In the genomic region with DNA sequence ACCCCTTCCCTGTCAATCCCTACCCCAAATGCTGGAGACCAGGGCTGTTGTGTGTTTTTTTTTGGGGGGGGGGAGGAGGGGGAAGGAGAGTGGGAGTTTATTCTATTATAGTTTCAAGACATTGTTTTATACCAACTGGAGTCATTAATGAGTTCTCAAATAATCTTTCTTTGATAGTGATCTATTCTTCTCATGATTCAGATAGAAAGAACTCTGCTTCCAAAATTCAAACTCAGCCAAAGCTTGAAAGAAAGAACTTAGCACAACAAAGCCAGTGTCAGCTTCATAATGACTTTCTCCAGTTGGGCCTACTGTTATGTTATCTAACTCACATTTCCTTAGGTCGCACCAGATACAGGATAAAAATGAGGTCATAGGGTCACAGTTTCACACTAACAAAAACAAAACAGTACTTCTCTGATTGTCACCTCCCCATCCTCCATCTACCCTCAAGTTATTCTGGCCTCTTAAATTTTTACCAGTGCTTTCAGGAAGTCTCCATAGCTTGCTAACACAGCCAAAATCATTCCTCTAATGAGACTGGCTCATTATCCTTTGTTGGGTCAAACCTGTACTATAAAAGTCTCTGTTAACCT, we compare ENCODE assay signal across 17 cellular contexts. TPM values are rescaled to one million over a fixed set of nuclear protein-coding genes. Genes with fewer than 3 reads are reported as not detected.
DNase-seq lines count a peak whose midpoint lies in the region; ATAC-seq, FAIRE-seq and TF ChIP-seq lines count a peak whose summit lies in the region.
"Had no signal": no experiment of that assay in that cellular context is flagged by ENCODE, and none has a peak within 500 bp of the region (broad histone marks: within the 10 kb centered on the region; RNA-seq: fewer than 3 reads in every experiment).

No MANE protein-coding gene starts in this region.

- DNase-seq in HepG2 (ENCODE audit: low spot score) (no peak), right lobe of liver (no peak), K562 (ENCODE audit: extremely low read depth in 1 of 4, low spot score in 3 of 4) (peak in 1 of 4 experiments; percentile 37), mesendoderm (peak; percentile 69), NCI-H2196 (lab: John Stamatoyannopoulos, UW; ENCODE audit: unreplicated experiment) (no peak), putamen (ENCODE audit: low spot score) (no peak)
- DNase-seq in stimulated activated naive B cell treated with anti-CD40 and anti-IgM and Interleukin-4, amounts not matched to agents 10 μg/mL and 1 μg/mL and 100 μg/mL, for 72 hours, result no peak
- DNase-seq: AML-193; Calu3; CD4-positive, CD25-positive, alpha-beta regulatory T cell; DMS 273 treated with DMSO at 0.1 percent for 48 hours; GM23248 had no signal

- BruUV-seq in HepG2 (replicated peaks; lab: Mats Ljungman, UMichigan) (no TSS peak), K562 (replicated peaks; lab: Mats Ljungman, UMichigan) (no TSS peak)

- TF ChIP-seq EP300 in HepG2 (IDR thresholded peaks at IDR 0.05; ENCODE audit: low read depth in 2 of 2, low read length in 2 of 2), result no peak
- TF ChIP-seq EP300 in HepG2 (CRISPR knock-in tag; IDR thresholded peaks at IDR 0.05; ENCODE audit: borderline replicate concordance), result no peak
- TF ChIP-seq EP300 in K562 (IDR thresholded peaks at IDR 0.05; ENCODE audit: low read length), result peak; percentile 36; the same call in 1 of the 2 replicates

- H3K4me3 ChIP-seq in HepG2 (replicated peaks in 1 of 3; ENCODE audit: insufficient read depth in 1 of 3, low read depth in 2 of 3, low read length in 3 of 3) (no peak overlapping the region), right lobe of liver (no peak overlapping the region), K562 (no peak overlapping the region), mesendoderm (ENCODE audit: low read length) (no peak overlapping the region)
- H3K4me3 ChIP-seq: BLaER1 treated with 17β-estradiol and CSF1 and Interleukin-3, amounts not matched to agents 10 nM and 100 nM; GM12878; GM23248; HAP-1 had no signal

- no peaks in the 10 kb centered on the region for H3K79me2 ChIP-seq in HepG2 (ENCODE audit: insufficient read depth, low read length)
- no peaks in the 10 kb centered on the region for H3K79me2 ChIP-seq in K562 (ENCODE audit: control insufficient read depth, insufficient read depth, low read length)
- no peaks in the 10 kb centered on the region for H3K79me2 ChIP-seq in mesendoderm (ENCODE audit: control insufficient read depth, insufficient read depth, low read length)

- CTCF ChIA-PET in HepG2 (lab: Yijun Ruan, JAX; ENCODE audit: low intra/inter-chr PET ratio, low total read pairs) (no interaction called here), K562 (lab: Yijun Ruan, JAX; ENCODE audit: low intra/inter-chr PET ratio) (no interaction called here)

- H4K8ac ChIP-seq in mesendoderm (ENCODE audit: low read depth, low read length), result no peak overlapping the region

- H2BK15ac ChIP-seq in mesendoderm (replicated peaks; ENCODE audit: low read depth), result no peak overlapping the region

- in situ Hi-C loops in HepG2 (cut with HindIII; ENCODE audit: extremely low pct_ligation_motif_present, low pct_unique_long_range_greater_than_20kb) (no loop called here), K562 (cut with MboI) (no loop called here)

- no peaks in the 10 kb centered on the region for H3K9me3 Mint-ChIP-seq in stimulated activated naive B cell treated with anti-CD40 and anti-IgM and Interleukin-4, amounts not matched to agents 10 μg/mL and 1 μg/mL and 100 μg/mL, for 72 hours
- H3K9me3 Mint-ChIP-seq: CD4-positive, CD25-positive, alpha-beta regulatory T cell had no signal

- no peaks in the 10 kb centered on the region for H3K36me3 ChIP-seq in HepG2 (replicated peaks in 1 of 2; ENCODE audit: control insufficient read depth in 1 of 2, insufficient read depth in 2 of 2, low read length in 2 of 2)
- H3K36me3 ChIP-seq in right lobe of liver, result no peaks in the 10 kb centered on the region
- no peaks in the 10 kb centered on the region for H3K36me3 ChIP-seq in K562 (ENCODE audit: control insufficient read depth, insufficient read depth, low read length)
- H3K36me3 ChIP-seq in mesendoderm (ENCODE audit: control insufficient read depth, insufficient read depth, low read length), result no peaks in the 10 kb centered on the region
- H3K36me3 ChIP-seq: BLaER1 treated with 17β-estradiol and CSF1 and Interleukin-3, amounts not matched to agents 10 nM and 100 nM; HAP-1 had no signal

- POLR2A ChIA-PET in HepG2 (lab: Yijun Ruan, JAX) (no interaction called here), K562 (lab: Yijun Ruan, JAX) (interaction anchor here (0.8 kb wide), 1 partner anchor 9 kb away, joined by 4 read pairs; no protein-coding TSS in a partner anchor)

- H3K4ac ChIP-seq in mesendoderm (ENCODE audit: low read depth, low read length), result no peak overlapping the region

- H2AFZ ChIP-seq in HepG2 (ENCODE audit: low read length), result no peak overlapping the region
- H2AFZ ChIP-seq in K562 (ENCODE audit: low read depth, low read length), result peak overlapping the region; percentile 47; the same call in 1 of the 2 replicates
- H2AFZ ChIP-seq: GM23248 had no signal

- H3K4me1 Mint-ChIP-seq in stimulated activated naive B cell treated with anti-CD40 and anti-IgM and Interleukin-4, amounts not matched to agents 10 μg/mL and 1 μg/mL and 100 μg/mL, for 72 hours, result peaks cover 6 to 8% of the 10 kb centered on the region in 2 donors

- peaks cover 25 to 42% of the 10 kb centered on the region in 2 donors for H3K27me3 Mint-ChIP-seq in stimulated activated naive B cell treated with anti-CD40 and anti-IgM and Interleukin-4, amounts not matched to agents 10 μg/mL and 1 μg/mL and 100 μg/mL, for 72 hours

- peaks cover 2 to 13% of the 10 kb centered on the region in 2 experiments; a peak in 4 of 5 replicates for H3K27me3 ChIP-seq in HepG2 (ENCODE audit: control insufficient read depth in 1 of 2, insufficient read depth in 2 of 2, low read length in 2 of 2)
- peaks cover 0 to 8% of the 10 kb centered on the region in 2 donors for H3K27me3 ChIP-seq in right lobe of liver
- peaks cover 0 to 8% of the 10 kb centered on the region in 2 experiments; a peak in 2 of 5 replicates for H3K27me3 ChIP-seq in K562 (ENCODE audit: control insufficient read depth in 2 of 2, insufficient read depth in 2 of 2, low read length in 2 of 2)
- H3K27me3 ChIP-seq in mesendoderm (ENCODE audit: insufficient read depth, low read length, poor library complexity), result no peaks in the 10 kb centered on the region
- H3K27me3 ChIP-seq: BLaER1 treated with 17β-estradiol and CSF1 and Interleukin-3, amounts not matched to agents 10 nM and 100 nM had no signal

- H3K9ac ChIP-seq in HepG2 (ENCODE audit: insufficient read depth, low read depth, low read length) (no peak overlapping the region), K562 (ENCODE audit: insufficient read depth in 1 of 2, low read depth in 2 of 2, low read length in 2 of 2) (no peak overlapping the region), mesendoderm (ENCODE audit: low read length) (no peak overlapping the region)
- H3K9ac ChIP-seq: BLaER1 treated with 17β-estradiol and CSF1 and Interleukin-3, amounts not matched to agents 10 nM and 100 nM; GM23248 had no signal

- H3K4me1 ChIP-seq in HepG2 (ENCODE audit: insufficient read depth, low read length), result no peaks in the 10 kb centered on the region
- peaks cover 0 to 3% (median 0%) of the 10 kb centered on the region in 4 donors for H3K4me1 ChIP-seq in right lobe of liver
- H3K4me1 ChIP-seq in K562 (replicated peaks in 1 of 2; ENCODE audit: control insufficient read depth in 2 of 2, insufficient read depth in 2 of 2, low read length in 2 of 2), result peaks cover 11 to 12% of the 10 kb centered on the region in 2 experiments; a peak in 3 of 5 replicates
- no peaks in the 10 kb centered on the region for H3K4me1 ChIP-seq in mesendoderm (ENCODE audit: control insufficient read depth, low read depth, low read length)
- H3K4me1 ChIP-seq: HAP-1 had no signal

- no peak overlapping the region for H3K27ac Mint-ChIP-seq in stimulated activated naive B cell treated with anti-CD40 and anti-IgM and Interleukin-4, amounts not matched to agents 10 μg/mL and 1 μg/mL and 100 μg/mL, for 72 hours
- H3K27ac Mint-ChIP-seq: CD4-positive, CD25-positive, alpha-beta regulatory T cell had no signal

- H3K56ac ChIP-seq in mesendoderm (ENCODE audit: low read length), result no peak overlapping the region

- no peaks in the 10 kb centered on the region for H3K79me1 ChIP-seq in mesendoderm (ENCODE audit: low read length)

- H3K23ac ChIP-seq in mesendoderm (ENCODE audit: low read length), result no peak overlapping the region

- TF ChIP-seq RAD21 in HepG2 (CRISPR knock-in tag; IDR thresholded peaks at IDR 0.05), result no peak
- TF ChIP-seq RAD21 in K562 (CRISPR knock-in tag; conservative IDR thresholded peaks at IDR 0.05 in 1 of 2, IDR thresholded peaks at IDR 0.05 in 1 of 2), result no peak

- H3K27ac ChIP-seq in HepG2 (ENCODE audit: extremely low read length, insufficient read depth, low read length), result no peak overlapping the region
- H3K27ac ChIP-seq in right lobe of liver, result no peak overlapping the region
- H3K27ac ChIP-seq in K562 (ENCODE audit: extremely low read depth, low read depth, low read length), result peak overlapping the region; percentile 41; the same call in 1 of the 3 replicates
- no peak overlapping the region for H3K27ac ChIP-seq in mesendoderm (ENCODE audit: low read depth, low read length)
- H3K27ac ChIP-seq: 22Rv1; BLaER1 treated with 17β-estradiol and CSF1 and Interleukin-3, amounts not matched to agents 10 nM and 100 nM; GM23248 had no signal

- WGBS in HepG2 (ENCODE audit: low lambda C conversion rate), result 0% methylated on average over 1 of the region's 1 CpG
- 38% methylated on average over 1 of the region's 1 CpG for WGBS in right lobe of liver (ENCODE audit: insufficient coverage, low coverage, low lambda C conversion rate, missing lambda C conversion rate)
- WGBS in K562 (ENCODE audit: insufficient coverage, low coverage, missing lambda C conversion rate), result 0% methylated on average over 1 of the region's 1 CpG
- WGBS in mesendoderm (ENCODE audit: extremely low coverage, insufficient coverage, low lambda C conversion rate), result no CpG with 5 or more reads among the region's 1 CpG

- no peaks in the 10 kb centered on the region for H3K9me1 ChIP-seq in K562 (ENCODE audit: control insufficient read depth, insufficient read depth, low read length)

- FAIRE-seq in HepG2 (lab: Jason Lieb, UNC), result no peak
- FAIRE-seq in K562 (lab: Jason Lieb, UNC), result no peak
- FAIRE-seq: GM12878, GM18507 had no signal

- no peaks in the 10 kb centered on the region for H3K36me3 Mint-ChIP-seq in stimulated activated naive B cell treated with anti-CD40 and anti-IgM and Interleukin-4, amounts not matched to agents 10 μg/mL and 1 μg/mL and 100 μg/mL, for 72 hours
- H3K36me3 Mint-ChIP-seq: CD4-positive, CD25-positive, alpha-beta regulatory T cell had no signal

- H3K4me2 ChIP-seq in HepG2 (ENCODE audit: low read depth, low read length), result no peak overlapping the region
- peak overlapping the region; percentile 23; the same call in 1 of the 2 replicates for H3K4me2 ChIP-seq in K562 (ENCODE audit: insufficient read depth, low read length)
- no peak overlapping the region for H3K4me2 ChIP-seq in mesendoderm (ENCODE audit: low read length)
- H3K4me2 ChIP-seq: BLaER1 treated with 17β-estradiol and CSF1 and Interleukin-3, amounts not matched to agents 10 nM and 100 nM had no signal

- intact Hi-C loops in HepG2 (cut with micrococcal nuclease; ENCODE audit: unreplicated experiment) (no loop called here), right lobe of liver (cut with DNase I) (no loop called here), K562 (cut with micrococcal nuclease) (loop anchor here (10.0 kb wide), 1 partner anchor 259 kb away; no protein-coding TSS in a partner anchor)

- no peak overlapping the region for H2BK5ac ChIP-seq in mesendoderm (ENCODE audit: low read length)

- H2BK120ac ChIP-seq in mesendoderm (ENCODE audit: low read depth, low read length), result no peak overlapping the region

- H2AK5ac ChIP-seq in mesendoderm (ENCODE audit: low read length), result no peak overlapping the region

- ATAC-seq in HepG2, result no peak
- ATAC-seq in right lobe of liver, result no peak
- peak; percentile 21; the same call in 1 of the 3 replicates for ATAC-seq in K562
- no peak for ATAC-seq in stimulated activated naive B cell treated with anti-CD40 and anti-IgM and Interleukin-4, amounts not matched to agents 10 μg/mL and 1 μg/mL and 100 μg/mL, for 72 hours (replicated peaks)
- ATAC-seq: GM12878 had no signal

- H3K4me3 Mint-ChIP-seq in stimulated activated naive B cell treated with anti-CD40 and anti-IgM and Interleukin-4, amounts not matched to agents 10 μg/mL and 1 μg/mL and 100 μg/mL, for 72 hours, result no peak overlapping the region
- H3K4me3 Mint-ChIP-seq: CD4-positive, CD25-positive, alpha-beta regulatory T cell had no signal

- no peak for TF ChIP-seq CTCF in HepG2 (CRISPR knock-in tag; IDR thresholded peaks at IDR 0.05)
- no peak for TF ChIP-seq CTCF in right lobe of liver (IDR thresholded peaks at IDR 0.05)
- TF ChIP-seq CTCF in K562 (IDR thresholded peaks at IDR 0.05 in 2 of 3, conservative IDR thresholded peaks at IDR 0.05 in 1 of 3; ENCODE audit: insufficient read depth in 2 of 3, low read depth in 1 of 3, low read length in 3 of 3), result no peak

- H3K9me3 ChIP-seq in HepG2 (ENCODE audit: low read length), result no peaks in the 10 kb centered on the region
- no peaks in the 10 kb centered on the region for H3K9me3 ChIP-seq in right lobe of liver
- H3K9me3 ChIP-seq in K562 (replicated peaks; ENCODE audit: control insufficient read depth, insufficient read depth, low read depth, low read length), result no peaks in the 10 kb centered on the region
- H3K9me3 ChIP-seq: BLaER1 treated with 17β-estradiol and CSF1 and Interleukin-3, amounts not matched to agents 10 nM and 100 nM; HAP-1 had no signal

- TF ChIP-seq POLR2A in HepG2 (IDR thresholded peaks at IDR 0.05; ENCODE audit: insufficient read depth in 1 of 2, low read depth in 2 of 2, low read length in 2 of 2) (no peak), right lobe of liver (IDR thresholded peaks at IDR 0.05) (no peak), K562 (conservative IDR thresholded peaks at IDR 0.05) (no peak)

- H4K5ac ChIP-seq in mesendoderm (ENCODE audit: low read length), result no peak overlapping the region

- no peak overlapping the region for H3K18ac ChIP-seq in mesendoderm (ENCODE audit: low read length)

- H4K20me1 ChIP-seq in HepG2 (ENCODE audit: insufficient read depth, low read length) (no peaks in the 10 kb centered on the region), K562 (replicated peaks; ENCODE audit: control insufficient read depth, insufficient read depth, low read length) (no peaks in the 10 kb centered on the region)
- H4K20me1 ChIP-seq: BLaER1 treated with 17β-estradiol and CSF1 and Interleukin-3, amounts not matched to agents 10 nM and 100 nM had no signal

RNA-seq across cellular contexts. Expression of a gene that starts 19.0 kb away (rescaled TPM):
- 24.4 and 29.6 TPM in 2 replicates for total RNA-seq in HepG2 (2016; rRNA removed; fragmentation: Illumina TruSeq; extraction: Trizol)
- total RNA-seq in HepG2 (2016; cell fraction: cytosol; rRNA removed; fragmentation: Illumina TruSeq; extraction: Trizol; ENCODE audit: low read depth), result 3.9 TPM in 2 replicates
- total RNA-seq in HepG2 (2016; cell fraction: insoluble cytoplasmic fraction; rRNA removed; fragmentation: Illumina TruSeq; extraction: Trizol), result 22.6 and 28.8 TPM in 2 replicates
- total RNA-seq in HepG2 (2016; cell fraction: membrane; rRNA removed; fragmentation: Illumina TruSeq; extraction: Trizol), result 11.5 and 12.4 TPM in 2 replicates
- total RNA-seq in HepG2 (2016; cell fraction: nucleus; rRNA removed; fragmentation: Illumina TruSeq; extraction: Trizol), result 36.1 and 36.5 TPM in 2 replicates
- polyA plus RNA-seq in HepG2 (2011; rRNA removed), result 22.0 and 24.1 TPM in 2 replicates
- 8.9 and 12.7 TPM in 2 replicates for polyA plus RNA-seq in HepG2 (2011; cell fraction: cytosol; rRNA removed)
- 38.1 and 41.8 TPM in 2 replicates for polyA plus RNA-seq in HepG2 (2011; cell fraction: nucleus; rRNA removed)
- polyA plus RNA-seq in HepG2 (2012), result 13.8 and 18.7 TPM in 2 replicates
- 1.4 and 2.1 TPM in 2 replicates for polyA plus RNA-seq in HepG2 (2016; cell fraction: cytosol; fragmentation: Illumina TruSeq; extraction: Trizol; ENCODE audit: low read depth)
- polyA plus RNA-seq in HepG2 (2016; cell fraction: insoluble cytoplasmic fraction; fragmentation: Illumina TruSeq; extraction: Trizol; ENCODE audit: low read depth), result 30.8 and 32.7 TPM in 2 replicates
- 6.8 and 6.9 TPM in 2 replicates for polyA plus RNA-seq in HepG2 (2016; cell fraction: membrane; fragmentation: Illumina TruSeq; extraction: Trizol; ENCODE audit: low read depth)
- 46.8 and 49.3 TPM in 2 replicates for polyA plus RNA-seq in HepG2 (2016; cell fraction: nucleus; fragmentation: Illumina TruSeq; extraction: Trizol; ENCODE audit: insufficient read depth, low read depth)
- 13.7 and 18.2 TPM in 2 replicates for polyA minus RNA-seq in HepG2 (2011; rRNA and poly(A)+ RNA removed; ENCODE audit: low replicate concordance)
- 10.4 and 10.6 TPM in 2 replicates for polyA minus RNA-seq in HepG2 (2011; cell fraction: cytosol; rRNA and poly(A)+ RNA removed)
- polyA minus RNA-seq in HepG2 (2011; cell fraction: nucleus; rRNA and poly(A)+ RNA removed), result 81.5 and 83.7 TPM in 2 replicates
- 10 to 100 TPM in 4 of 6 experiments, 1 to 10 TPM in 2; 8.1 to 12.5 (median 10.3) TPM for total RNA-seq in right lobe of liver
- total RNA-seq in K562 (2011; cell fraction: chromatin; rRNA removed; ENCODE audit: low replicate concordance), result 22.3 and 75.1 TPM in 2 replicates
- 9.3 and 14.2 TPM in 2 replicates for total RNA-seq in K562 (2011; cell fraction: nucleolus; rRNA removed)
- total RNA-seq in K562 (2011; cell fraction: nucleoplasm; rRNA removed), result 28.4 and 48.1 TPM in 2 replicates
- 23.3 and 25.2 TPM in 2 replicates for total RNA-seq in K562 (2014; rRNA removed)
- 48.9 and 56.3 TPM in 2 replicates for total RNA-seq in K562 (2014; rRNA removed; fragmentation: Illumina TruSeq; extraction: Trizol)
- 47.4 and 49.2 TPM in 2 replicates for total RNA-seq in K562 (2015; rRNA removed; fragmentation: Illumina TruSeq; extraction: Trizol)
- total RNA-seq in K562 (2021), result 33.2 and 34.8 TPM in 2 replicates
- polyA plus RNA-seq in K562 (2011; rRNA removed), result 46.7 and 60.9 TPM in 2 replicates
- polyA plus RNA-seq in K562 (2011; cell fraction: cytosol; rRNA removed), result 16.7 and 25.3 TPM in 2 replicates
- 61.7 and 83.1 TPM in 2 replicates for polyA plus RNA-seq in K562 (2011; cell fraction: nucleus; rRNA removed)
- polyA plus RNA-seq in K562 (2012), result 25.5 and 26.3 TPM in 2 replicates
- polyA plus RNA-seq in K562 (2014; fragmentation: Illumina TruSeq; extraction: Trizol), result 36.9 and 45.2 TPM in 2 replicates
- polyA plus RNA-seq in K562 (2014; fragmentation: Nextera tagmentation; extraction: Ambion mirVana), result 10 to 100 TPM; 13.4 to 13.8 TPM
- 29.9 and 34.8 TPM in 2 replicates for polyA plus RNA-seq in K562 (2014; rRNA removed)
- polyA minus RNA-seq in K562 (2011; rRNA and poly(A)+ RNA removed), result 63.0 and 70.9 TPM in 2 replicates
- polyA minus RNA-seq in K562 (2011; cell fraction: cytosol; rRNA and poly(A)+ RNA removed), result 18.9 and 26.1 TPM in 2 replicates
- polyA minus RNA-seq in K562 (2011; cell fraction: nucleus; rRNA and poly(A)+ RNA removed), result 47.1 and 74.0 TPM in 2 replicates
- polyA plus RNA-seq in mesendoderm (2013, experiment 1 of 2), result 27.5 TPM
- polyA plus RNA-seq in mesendoderm (2013, experiment 2 of 2), result 27.8 TPM
